8 cellular contexts compared by ENCODE assay signal in the genomic region with DNA sequence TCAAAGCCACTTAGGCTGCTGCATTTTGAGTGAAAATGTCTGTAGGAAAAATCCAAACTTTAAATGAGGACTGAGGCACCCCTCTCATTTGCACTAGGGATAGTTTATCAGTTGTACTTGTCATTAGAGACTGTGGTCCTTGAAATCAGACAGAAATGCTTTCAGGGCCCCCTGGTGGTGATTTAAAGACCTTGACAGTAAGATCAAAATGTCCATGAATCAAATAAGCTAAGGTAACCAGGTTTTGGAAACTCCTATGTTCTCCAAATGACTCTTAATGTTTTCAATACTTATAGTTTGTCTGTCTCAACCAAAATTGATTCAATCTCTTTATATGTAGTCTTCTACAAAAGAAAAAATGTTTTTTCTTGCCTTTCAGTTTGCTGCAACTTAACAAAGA. TPM values are rescaled to one million over a fixed set of nuclear protein-coding genes. Genes with fewer than 3 reads are reported as not detected.
DNase-seq lines count a peak whose midpoint lies in the region; ATAC-seq, FAIRE-seq and TF ChIP-seq lines count a peak whose summit lies in the region.

No MANE protein-coding gene starts in this region.

- FAIRE-seq in pancreas (lab: Jason Lieb, UNC) = no peak

- no peaks in the 10 kb centered on the region for H3K4me1 ChIP-seq in pancreas

- H3K36me3 Mint-ChIP-seq in T-helper 17 cell (ENCODE audit: low read depth) = no peaks in the 10 kb centered on the region

- no peak overlapping the region for H3K27ac ChIP-seq in pancreas

- H3K27ac Mint-ChIP-seq in T-helper 17 cell = no peak overlapping the region

- H3K27me3 ChIP-seq in pancreas = no peaks in the 10 kb centered on the region

- H3K9me3 ChIP-seq in T-helper 17 cell (ENCODE audit: control insufficient read depth, low read length, poor library complexity, severe bottlenecking) (no peaks in the 10 kb centered on the region), pancreas (no peaks in the 10 kb centered on the region)

- intact Hi-C loops in pancreas (cut with DNase I) = no loop called here

- TF ChIP-seq CTCF in epithelial cell of proximal tubule (conservative IDR thresholded peaks at IDR 0.05; ENCODE audit: low read depth, low read length) (peak; percentile 75), pancreas (IDR thresholded peaks at IDR 0.05) (peak in 3 of 4 donors; percentile 24 to 54 (median 52))

- H3K4me1 Mint-ChIP-seq in T-helper 17 cell = no peaks in the 10 kb centered on the region

- H3K36me3 ChIP-seq in pancreas = no peaks in the 10 kb centered on the region

- H3K4me3 Mint-ChIP-seq in T-helper 17 cell = no peak overlapping the region

- ATAC-seq in T-helper 17 cell (peak; percentile 49), pancreas (peak in 3 of 4 donors; percentile 53 to 62 (median 55)), GM19324 (IDR thresholded peaks at IDR 0.05; ENCODE audit: low FRiP score, unreplicated experiment) (no peak)

- no peak overlapping the region for H3K4me3 ChIP-seq in epithelial cell of proximal tubule (ENCODE audit: low read depth, low read length)
- no peak overlapping the region for H3K4me3 ChIP-seq in pancreas

- DNase-seq in activated naive CD4-positive, alpha-beta T cell treated with Interleukin-2 at 50 U/mL for 16 hours = peak; percentile 11
- DNase-seq in activated naive CD4-positive, alpha-beta T cell (lab: John Stamatoyannopoulos, UW) = no peak
- DNase-seq in H4 (ENCODE audit: low spot score) (peak; percentile 27), NCI-H1092 (lab: John Stamatoyannopoulos, UW) (peak; percentile 25), T-helper 17 cell (no peak), epithelial cell of proximal tubule (ENCODE audit: low read depth) (no peak), pancreas (peak in 3 of 6 donors; percentile 5 to 24 (median 16))

- no peaks in the 10 kb centered on the region for H3K27me3 Mint-ChIP-seq in T-helper 17 cell

RNA-seq across cellular contexts. Expression of gene DDX18, which starts 28.8 kb away (rescaled TPM):
- total RNA-seq in H4 (2014; rRNA removed; shearing (Covaris generic)) = 55.9 and 70.2 TPM in 2 replicates
- total RNA-seq in T-helper 17 cell (100 to 1,000 TPM; 115 to 146 TPM), epithelial cell of proximal tubule (51.9 and 89.1 TPM in 2 replicates), pancreas (10 to 100 TPM; 15.5 to 28.0 (median 21.5) TPM)
- polyA plus RNA-seq in pancreas = 10 to 100 TPM; 11.0 to 17.4 TPM

Comparison
In these comparisons a context has a peak if more than half of its experiments do, and no peak if none do; other contexts are left out.
1. DNase-seq: peak in activated naive CD4-positive, alpha-beta T cell treated with Interleukin-2 at 50 U/mL for 16 hours (single experiment), H4 (single experiment) and NCI-H1092 (single experiment); none in activated naive CD4-positive, alpha-beta T cell (0 of 4), T-helper 17 cell (0 of 3) and epithelial cell of proximal tubule (single experiment).